ENCODE assay signal across 8 cellular contexts in the genomic region with DNA sequence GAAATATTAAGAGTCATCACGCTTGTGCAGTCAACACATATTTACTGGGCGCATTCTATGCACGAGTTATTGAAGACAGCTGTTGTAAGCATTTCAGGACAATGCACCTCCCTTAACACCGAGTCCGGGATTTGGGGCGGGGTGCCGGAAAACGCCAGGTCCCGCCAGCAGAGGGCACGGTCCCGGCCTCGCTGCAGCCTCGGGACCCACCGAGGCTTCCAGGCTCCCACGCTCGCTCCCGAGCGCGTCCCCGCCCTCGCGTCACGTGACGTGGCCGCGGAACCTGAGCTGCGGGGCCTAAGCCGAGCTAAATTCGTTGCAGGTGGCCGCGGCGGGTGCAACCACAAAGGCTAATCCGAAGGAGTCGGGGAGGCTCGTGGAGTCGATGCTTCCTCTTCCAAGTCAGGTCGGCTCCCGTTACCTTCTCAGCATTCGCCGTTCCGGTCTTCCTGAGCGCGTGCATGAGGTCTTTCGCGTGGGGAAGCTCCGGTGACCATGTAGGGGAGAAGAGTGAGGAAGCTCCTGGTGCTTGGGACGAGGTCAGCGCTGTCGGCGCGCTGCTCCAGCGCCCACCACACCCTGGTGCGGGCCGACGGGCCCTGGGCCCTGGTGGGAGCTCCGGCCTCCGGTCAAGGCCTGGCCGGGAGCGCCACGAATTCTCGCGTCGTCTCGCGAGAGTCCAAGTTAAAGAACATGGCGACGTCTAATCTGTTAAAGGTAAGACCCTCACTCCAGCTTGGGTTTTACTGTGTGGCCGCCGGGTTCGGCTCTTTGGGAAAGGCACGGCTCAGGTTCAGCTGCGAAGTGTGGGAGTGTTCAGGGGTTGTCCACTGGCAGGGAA. TPM values are rescaled to one million over a fixed set of nuclear protein-coding genes. Genes with fewer than 3 reads are reported as not detected.
DNase-seq lines count a peak whose midpoint lies in the region; ATAC-seq, FAIRE-seq and TF ChIP-seq lines count a peak whose summit lies in the region.

TSS of gene CUL5 (plus strand) at position 243 of the 841 bp plus-strand sequence. CDS start at position 694, 451 bp downstream.

- peaks cover 4% of the 10 kb centered on the region for H3K79me1 ChIP-seq in H1 (ENCODE audit: low read depth, low read length)
- peaks cover 5% of the 10 kb centered on the region for H3K79me1 ChIP-seq in mesendoderm (ENCODE audit: low read length)

- ATAC-seq in GM19468 (IDR thresholded peaks at IDR 0.05; ENCODE audit: extremely low read depth, unreplicated experiment) = peak; percentile 92

- H4K8ac ChIP-seq in H1 (ENCODE audit: extremely low read depth, insufficient read depth, low read length) = peak within 1 kb of the TSS; percentile 99
- no peak within 1 kb of the TSS for H4K8ac ChIP-seq in mesendoderm (ENCODE audit: low read depth, low read length)

- H3K36me3 ChIP-seq in Caco-2 (ENCODE audit: control insufficient read depth, insufficient read depth, low read length) = no peaks in the 10 kb centered on the region
- no peaks in the 10 kb centered on the region for H3K36me3 ChIP-seq in H1 (ENCODE audit: control insufficient read depth in 2 of 4, insufficient read depth in 4 of 4, low read length in 3 of 4)
- H3K36me3 ChIP-seq in mesendoderm (ENCODE audit: control insufficient read depth, insufficient read depth, low read length) = no peaks in the 10 kb centered on the region

- BruUV-seq in Caco-2 (replicated peaks; lab: Mats Ljungman, UMichigan) = no TSS peak

- H4K5ac ChIP-seq in H1 (ENCODE audit: insufficient read length, low read depth, low read length) = peak within 1 kb of the TSS; percentile 90
- peak within 1 kb of the TSS; percentile 91 for H4K5ac ChIP-seq in mesendoderm (ENCODE audit: low read length)

- H3K56ac ChIP-seq in H1 (replicated peaks; ENCODE audit: insufficient read length, low read depth, low read length) (peak within 1 kb of the TSS; percentile 80), mesendoderm (ENCODE audit: low read length) (peak within 1 kb of the TSS; percentile 100)

- H2BK15ac ChIP-seq in H1 (ENCODE audit: low read length) = peak within 1 kb of the TSS; percentile 24; the same call in 1 of the 2 replicates
- no peak within 1 kb of the TSS for H2BK15ac ChIP-seq in mesendoderm (replicated peaks; ENCODE audit: low read depth)

- no peak within 1 kb of the TSS for H3K14ac ChIP-seq in H1 (ENCODE audit: insufficient read length)

- H3K4me1 ChIP-seq in Caco-2 (peaks cover 17% of the 10 kb centered on the region), H1 (replicated peaks in 1 of 4; ENCODE audit: control insufficient read depth in 3 of 4, insufficient read depth in 4 of 4, low read length in 3 of 4) (peaks cover 0 to 4% (median 3%) of the 10 kb centered on the region in 4 experiments; a peak in 4 of 7 replicates), mesendoderm (ENCODE audit: control insufficient read depth, low read depth, low read length) (no peaks in the 10 kb centered on the region)

- intact Hi-C loops in Caco-2 (cut with micrococcal nuclease; ENCODE audit: unreplicated experiment) = loop anchor here (1.0 to 10.0 kb wide), 6 partner anchors 58 to 646 kb away; partner anchors contain the start of genes ACAT1, ATM, NPAT and SLC35F2

- H3K27ac ChIP-seq in H1 (ENCODE audit: low read depth, low read length) = peak within 1 kb of the TSS; percentile 92
- H3K27ac ChIP-seq in mesendoderm (ENCODE audit: low read depth, low read length) = peak within 1 kb of the TSS; percentile 13

- H3K79me2 ChIP-seq in H1 (ENCODE audit: control insufficient read depth in 1 of 2, insufficient read depth in 2 of 2, low read length in 2 of 2) (peaks cover 12 to 46% of the 10 kb centered on the region in 2 experiments), mesendoderm (ENCODE audit: control insufficient read depth, insufficient read depth, low read length) (peaks cover 23% of the 10 kb centered on the region)

- peaks cover 6% of the 10 kb centered on the region for H3K4me1 Mint-ChIP-seq in Caco-2 (ENCODE audit: low read depth, unreplicated experiment)

- H2BK120ac ChIP-seq in H1 (replicated peaks; ENCODE audit: low read depth, low read length) (peak within 1 kb of the TSS; percentile 25), mesendoderm (ENCODE audit: low read depth, low read length) (no peak within 1 kb of the TSS)

- peaks cover 0 to 1% of the 10 kb centered on the region in 2 experiments for H4K20me1 ChIP-seq in H1 (replicated peaks in 1 of 2; ENCODE audit: control insufficient read depth in 1 of 2, insufficient read depth in 2 of 2, low read length in 2 of 2)

- H2BK20ac ChIP-seq in H1 (ENCODE audit: low read length) = no peak within 1 kb of the TSS

- H3K27me3 ChIP-seq in Caco-2 (replicated peaks; ENCODE audit: control insufficient read depth, insufficient read depth, low read length) = no peaks in the 10 kb centered on the region
- H3K27me3 ChIP-seq in H1 (replicated peaks in 1 of 4; ENCODE audit: control insufficient read depth in 3 of 4, extremely low read depth in 1 of 4, insufficient read depth in 3 of 4, low read length in 3 of 4) = no peaks in the 10 kb centered on the region
- no peaks in the 10 kb centered on the region for H3K27me3 ChIP-seq in mesendoderm (ENCODE audit: insufficient read depth, low read length, poor library complexity)

- H3K23ac ChIP-seq in H1 (ENCODE audit: insufficient read length) (no peak within 1 kb of the TSS), mesendoderm (ENCODE audit: low read length) (peak within 1 kb of the TSS; percentile 100)

- H3K9me3 Mint-ChIP-seq in Caco-2 (ENCODE audit: unreplicated experiment) = no peaks in the 10 kb centered on the region

- H3K27ac Mint-ChIP-seq in Caco-2 (ENCODE audit: unreplicated experiment) = peak within 1 kb of the TSS; percentile 99

- peak; percentile 60 to 71 for TF ChIP-seq RAD21 in H1 (IDR thresholded peaks at IDR 0.05 in 1 of 2, conservative IDR thresholded peaks at IDR 0.05 in 1 of 2; ENCODE audit: low read depth in 2 of 2, low read length in 2 of 2)

- H3K4me3 ChIP-seq in Caco-2 (ENCODE audit: low read depth, low read length) = peak within 1 kb of the TSS; percentile 85
- H3K4me3 ChIP-seq in H1 (ENCODE audit: extremely low read depth in 1 of 4, insufficient read depth in 2 of 4, low read depth in 3 of 4, low read length in 4 of 4) = peak within 1 kb of the TSS; percentile 79 to 100 (median 95)
- H3K4me3 ChIP-seq in mesendoderm (ENCODE audit: low read length) = peak within 1 kb of the TSS; percentile 94

- peak; percentile 94 to 98 for TF ChIP-seq POLR2A in H1 (IDR thresholded peaks at IDR 0.05; ENCODE audit: control extremely low read depth in 1 of 2, low read depth in 2 of 2, low read length in 2 of 2)

- peak within 1 kb of the TSS; percentile 62; the same call in 1 of the 2 replicates for H2BK12ac ChIP-seq in H1 (ENCODE audit: low read depth, low read length)

- H3K27me3 Mint-ChIP-seq in Caco-2 (ENCODE audit: insufficient read depth, unreplicated experiment) = no peaks in the 10 kb centered on the region

- H2AK5ac ChIP-seq in H1 (ENCODE audit: low read depth, low read length) (no peak within 1 kb of the TSS; the same call in 1 of the 2 replicates), mesendoderm (ENCODE audit: low read length) (no peak within 1 kb of the TSS)

- peak within 1 kb of the TSS; percentile 92 for H3K4ac ChIP-seq in H1 (replicated peaks; ENCODE audit: insufficient read length, low read depth, low read length)
- H3K4ac ChIP-seq in mesendoderm (ENCODE audit: low read depth, low read length) = peak within 1 kb of the TSS; percentile 7

- 1% methylated on average over 69 of the region's 72 CpGs; no CpG with 5 or more reads in 1 of the 2 experiments for WGBS in H1 (ENCODE audit: extremely low coverage in 1 of 2, insufficient coverage in 1 of 2, insufficient read length in 1 of 2, insufficient replicate concordance in 2 of 2, low coverage in 1 of 2, low lambda C conversion rate in 2 of 2, missing lambda C conversion rate in 1 of 2), 2 experiments
- WGBS in mesendoderm (ENCODE audit: extremely low coverage, insufficient coverage, low lambda C conversion rate) = no CpG with 5 or more reads among the region's 72 CpGs

- H4K91ac ChIP-seq in H1 (replicated peaks; ENCODE audit: insufficient read length, low read length) = peak within 1 kb of the TSS; percentile 77

- H3K9ac ChIP-seq in H1 (replicated peaks in 1 of 4; ENCODE audit: extremely low read depth in 1 of 4, low read depth in 3 of 4, low read length in 3 of 4) = peak within 1 kb of the TSS; percentile 86 to 99 (median 97)
- H3K9ac ChIP-seq in mesendoderm (ENCODE audit: low read length) = peak within 1 kb of the TSS; percentile 100

- TF ChIP-seq CTCF in Caco-2 (IDR thresholded peaks at IDR 0.05; ENCODE audit: insufficient read depth in 1 of 2, low read depth in 1 of 2, low read length in 1 of 2, severe bottlenecking in 1 of 2, unreplicated experiment in 1 of 2) = peak; percentile 97 to 99
- peak; percentile 82 to 92 (median 91) for TF ChIP-seq CTCF in H1 (IDR thresholded peaks at IDR 0.05; ENCODE audit: control extremely low read depth in 1 of 3, insufficient read depth in 1 of 3, low read depth in 1 of 3, low read length in 3 of 3)

- peaks cover 12% of the 10 kb centered on the region for H3K36me3 Mint-ChIP-seq in Caco-2 (ENCODE audit: insufficient read depth, unreplicated experiment)

- H3K18ac ChIP-seq in H1 (ENCODE audit: extremely low read depth, low read length) = peak within 1 kb of the TSS; percentile 95
- peak within 1 kb of the TSS; percentile 10 for H3K18ac ChIP-seq in mesendoderm (ENCODE audit: low read length)

- H3K9me3 ChIP-seq in Caco-2 (no peaks in the 10 kb centered on the region), H1 (ENCODE audit: insufficient read depth in 2 of 2, low read depth in 1 of 2, low read length in 1 of 2) (no peaks in the 10 kb centered on the region)

- peak within 1 kb of the TSS; percentile 85 for H3K4me3 Mint-ChIP-seq in Caco-2 (ENCODE audit: unreplicated experiment)

- POLR2A ChIA-PET in Caco-2 (lab: Charles Lee) (interaction anchor here (0.5 to 1.8 kb wide), 9 partner anchors 9 to 656 kb away, joined by 3 to 8 read pairs (median 4); partner anchors contain the start of genes DDX10 and NPAT), H1 (lab: Charles Lee; ENCODE audit: partially characterized antibody) (interaction anchor here (0.8 to 2.3 kb wide), 25 partner anchors 9 to 214 kb away, joined by 3 to 22 read pairs (median 4); partner anchors contain the start of genes ACAT1, ATM and NPAT)

- DNase-seq in Caco-2 (peak; percentile 97 to 98), HS-5 (ENCODE audit: low read depth) (peak; percentile 77), NK-92 (lab: John Stamatoyannopoulos, UW; ENCODE audit: unreplicated experiment) (peak; percentile 39), H1 (ENCODE audit: low read depth in 1 of 2, low spot score in 2 of 2) (peak; percentile 62 to 96), mesendoderm (peak; percentile 95)
- peak; percentile 77 for DNase-seq in activated CD8-positive, alpha-beta memory T cell treated with anti-CD3 and anti-CD28 coated beads for 4 hours (ENCODE audit: low read depth in 2 of 2)
- peak; percentile 75 for DNase-seq in stimulated activated CD8-positive, alpha-beta memory T cell treated with anti-CD3 and anti-CD28 coated beads, Interleukin-15, amount 100 ng/mL, for 1 hour (ENCODE audit: low read depth)

- peak within 1 kb of the TSS; percentile 96 for H2BK5ac ChIP-seq in H1 (ENCODE audit: low read depth, low read length)
- H2BK5ac ChIP-seq in mesendoderm (ENCODE audit: low read length) = peak within 1 kb of the TSS; percentile 85

- CTCF ChIA-PET in Caco-2 (lab: Charles Lee) (interaction anchor here (0.5 to 2.1 kb wide), 24 partner anchors 9 to 656 kb away, joined by 3 to 26 read pairs (median 4); partner anchors contain the start of genes ATM, C11orf65, DDX10 and NPAT), H1 (lab: Charles Lee; ENCODE audit: partially characterized antibody) (interaction anchor here (0.6 to 4.7 kb wide), 30 partner anchors 10 to 168 kb away, joined by 3 to 57 read pairs (median 4); no protein-coding TSS in a partner anchor)

- TF ChIP-seq EP300 in H1 (IDR thresholded peaks at IDR 0.05; ENCODE audit: borderline replicate concordance in 1 of 2, low read depth in 2 of 2, low read length in 2 of 2) = no peak

- peaks cover 5% of the 10 kb centered on the region; the same call in 1 of the 2 replicates for H3K23me2 ChIP-seq in H1 (ENCODE audit: low read depth, low read length)

- peak within 1 kb of the TSS; percentile 91 for H2AFZ ChIP-seq in H1 (ENCODE audit: low read length)

- FAIRE-seq in H1 (lab: Jason Lieb, UNC) = peak; percentile 13

- peak within 1 kb of the TSS; percentile 76 to 95 for H3K4me2 ChIP-seq in H1 (ENCODE audit: insufficient read depth in 1 of 2, low read depth in 2 of 2, low read length in 2 of 2)
- peak within 1 kb of the TSS; percentile 94 for H3K4me2 ChIP-seq in mesendoderm (ENCODE audit: low read length)

RNA-seq across cellular contexts. Expression of gene CUL5, which starts in this region (rescaled TPM):
- 75.4 and 76.6 TPM in 2 replicates for total RNA-seq in Caco-2 (2022)
- 31.8 and 32.0 TPM in 2 replicates for total RNA-seq in H1 (2021; fragmentation: NEBNext Ultra II Directional; extraction: Animal tissue kit (Norgen Biotek cat#: 25700))
- 4.9 and 9.8 TPM in 2 replicates for polyA plus RNA-seq in H1 (2011; rRNA removed)
- polyA plus RNA-seq in H1 (2011; cell fraction: cytosol; rRNA removed) = 8.3 TPM
- polyA plus RNA-seq in H1 (2011; cell fraction: nucleus; rRNA removed) = 14.2 TPM
- 9.8 to 15.7 TPM (median 13.0 TPM) in 4 replicates for polyA plus RNA-seq in H1 (2012, experiment 1 of 2)
- 0.68 TPM for polyA plus RNA-seq in H1 (2012, experiment 2 of 2)
- polyA plus RNA-seq in H1 (2013, experiment 1 of 2) = 13.4 TPM
- polyA plus RNA-seq in H1 (2013, experiment 2 of 2) = 12.6 TPM
- 18.0 and 18.6 TPM in 2 replicates for polyA minus RNA-seq in H1 (2011; rRNA and poly(A)+ RNA removed)
- 20.5 TPM for polyA minus RNA-seq in H1 (2011; cell fraction: cytosol; rRNA and poly(A)+ RNA removed)
- polyA minus RNA-seq in H1 (2011; cell fraction: nucleus; rRNA and poly(A)+ RNA removed) = 60.6 TPM
- 17.5 TPM for polyA plus RNA-seq in mesendoderm (2013, experiment 1 of 2)
- polyA plus RNA-seq in mesendoderm (2013, experiment 2 of 2) = 18.2 TPM

Comparison
In these comparisons a context has a peak if more than half of its experiments do, and no peak if none do; other contexts are left out.
1. Peak in every context shown above with its lines: DNase-seq, ATAC-seq, H3K4me3 ChIP-seq and H3K27ac ChIP-seq.
2. DNase-seq: peak in every context shown above with its lines; median percentile 98 in Caco-2; 95 in mesendoderm; 79 in H1; 77 in HS-5; 77 in activated CD8-positive, alpha-beta memory T cell treated with anti-CD3 and anti-CD28 coated beads for 4 hours; 75 in stimulated activated CD8-positive, alpha-beta memory T cell treated with anti-CD3 and anti-CD28 coated beads, Interleukin-15, amount 100 ng/mL, for 1 hour; 39 in NK-92.